Comparison of ENCODE assay signal across 8 cellular contexts in genomic region chr11:67859513-67860156, GRCh38.
DNase-seq lines count a peak whose midpoint lies in the region; ATAC-seq and TF ChIP-seq lines count a peak whose summit lies in the region.
"Not testable (repeated sequence)": the region's sequence is repeated elsewhere in the genome, so short reads cannot be mapped to it uniquely, and the experiment has no call there.

No MANE protein-coding gene starts in this region.

- WGBS in psoas muscle, 3 donors: 70 to 78% (median 74%) methylated on average over 4 of the region's 6 CpGs

- H3K36me3 Mint-ChIP-seq in CD4-positive, alpha-beta memory T cell; activated CD8-positive, alpha-beta T cell treated with anti-CD3 and anti-CD28 coated beads, Interleukin-2, amount 10 ng/mL, durations not matched to agents 7 days and 5 days (ENCODE audit: low read depth); activated naive CD8-positive, alpha-beta T cell treated with anti-CD3 and anti-CD28 coated beads, Interleukin-2, amount 50 U/mL, for 24 hours (ENCODE audit: low read depth): not testable (repeated sequence)

- not testable (repeated sequence) for H3K36me3 ChIP-seq in CD4-positive, alpha-beta memory T cell (ENCODE audit: insufficient read depth, low read length); KMS-11 (ENCODE audit: insufficient read depth); psoas muscle (ENCODE audit: insufficient read depth in 1 of 2, low read depth in 1 of 2)

- DNase-seq in CD4-positive, alpha-beta memory T cell: peak; percentile 53 to 68 (median 61)
- DNase-seq in SIG-M5 treated with dmso at 0.1 percent for 504 hours (lab: John Stamatoyannopoulos, UW; ENCODE audit: unreplicated experiment): peak; percentile 2
- DNase-seq in activated CD8-positive, alpha-beta T cell treated with anti-CD3 and anti-CD28 coated beads, Interleukin-2, amount 10 ng/mL, durations not matched to agents 7 days and 5 days: peak; percentile 59
- DNase-seq in activated naive CD8-positive, alpha-beta T cell treated with anti-CD3 and anti-CD28 coated beads, Interleukin-2, amount 50 U/mL, for 24 hours: peak; percentile 50
- peak; percentile 1 for DNase-seq in globus pallidus (ENCODE audit: low spot score)
- peak in 1 of 2 donors; percentile 11 for DNase-seq in psoas muscle
- DNase-seq in stimulated activated CD8-positive, alpha-beta memory T cell treated with anti-CD3 and anti-CD28 coated beads, Interleukin-2, amount 100 ng/mL, for 48 hours (ENCODE audit: low read depth in 2 of 2): peak; percentile 9 to 28

- ATAC-seq in activated CD8-positive, alpha-beta T cell treated with anti-CD3 and anti-CD28 coated beads, Interleukin-2, amount 10 ng/mL, durations not matched to agents 7 days and 5 days; activated naive CD8-positive, alpha-beta T cell treated with anti-CD3 and anti-CD28 coated beads, Interleukin-2, amount 50 U/mL, for 24 hours; psoas muscle: not testable (repeated sequence)

- not testable (repeated sequence) for H4K20me1 ChIP-seq in KMS-11 (ENCODE audit: insufficient read depth)

- intact Hi-C loops in CD4-positive, alpha-beta memory T cell (cut with micrococcal nuclease); psoas muscle (cut with DNase I): not testable (repeated sequence)

- not testable (repeated sequence) for H3K4me1 ChIP-seq in CD4-positive, alpha-beta memory T cell (ENCODE audit: insufficient read depth, low read length); KMS-11 (ENCODE audit: low read depth, poor library complexity, severe bottlenecking); psoas muscle

- H3K9ac ChIP-seq in KMS-11: not testable (repeated sequence)

- H3K27ac ChIP-seq in CD4-positive, alpha-beta memory T cell (ENCODE audit: low read depth, low read length); KMS-11; psoas muscle: not testable (repeated sequence)

- not testable (repeated sequence) for H2AFZ ChIP-seq in KMS-11 (ENCODE audit: low read depth)

- not testable (repeated sequence) for H3K4me1 Mint-ChIP-seq in CD4-positive, alpha-beta memory T cell; activated CD8-positive, alpha-beta T cell treated with anti-CD3 and anti-CD28 coated beads, Interleukin-2, amount 10 ng/mL, durations not matched to agents 7 days and 5 days (ENCODE audit: low read depth); activated naive CD8-positive, alpha-beta T cell treated with anti-CD3 and anti-CD28 coated beads, Interleukin-2, amount 50 U/mL, for 24 hours

- not testable (repeated sequence) for H3K27ac Mint-ChIP-seq in CD4-positive, alpha-beta memory T cell; activated CD8-positive, alpha-beta T cell treated with anti-CD3 and anti-CD28 coated beads, Interleukin-2, amount 10 ng/mL, durations not matched to agents 7 days and 5 days; activated naive CD8-positive, alpha-beta T cell treated with anti-CD3 and anti-CD28 coated beads, Interleukin-2, amount 50 U/mL, for 24 hours

- not testable (repeated sequence) for H3K4me3 Mint-ChIP-seq in CD4-positive, alpha-beta memory T cell; activated CD8-positive, alpha-beta T cell treated with anti-CD3 and anti-CD28 coated beads, Interleukin-2, amount 10 ng/mL, durations not matched to agents 7 days and 5 days; activated naive CD8-positive, alpha-beta T cell treated with anti-CD3 and anti-CD28 coated beads, Interleukin-2, amount 50 U/mL, for 24 hours

- H3K27me3 Mint-ChIP-seq in CD4-positive, alpha-beta memory T cell: peaks cover 5 to 16% of the 10 kb centered on the region in 2 donors
- peaks cover 10% of the 10 kb centered on the region for H3K27me3 Mint-ChIP-seq in activated CD8-positive, alpha-beta T cell treated with anti-CD3 and anti-CD28 coated beads, Interleukin-2, amount 10 ng/mL, durations not matched to agents 7 days and 5 days (ENCODE audit: low read depth)
- H3K27me3 Mint-ChIP-seq in activated naive CD8-positive, alpha-beta T cell treated with anti-CD3 and anti-CD28 coated beads, Interleukin-2, amount 50 U/mL, for 24 hours: not testable (repeated sequence)

- not testable (repeated sequence) for H3K9me3 Mint-ChIP-seq in CD4-positive, alpha-beta memory T cell; activated CD8-positive, alpha-beta T cell treated with anti-CD3 and anti-CD28 coated beads, Interleukin-2, amount 10 ng/mL, durations not matched to agents 7 days and 5 days (ENCODE audit: insufficient read depth); activated naive CD8-positive, alpha-beta T cell treated with anti-CD3 and anti-CD28 coated beads, Interleukin-2, amount 50 U/mL, for 24 hours

- peak; percentile 54 for TF ChIP-seq CTCF in KMS-11 (conservative IDR thresholded peaks at IDR 0.05; ENCODE audit: low read depth, low read length)
- peak; percentile 14 for TF ChIP-seq CTCF in psoas muscle (IDR thresholded peaks at IDR 0.05)

- H3K9me3 ChIP-seq in CD4-positive, alpha-beta memory T cell (ENCODE audit: control insufficient read depth in 1 of 2, low read length in 2 of 2); psoas muscle: not testable (repeated sequence)

- H3K4me2 ChIP-seq in KMS-11: not testable (repeated sequence)

- CTCF ChIA-PET in CD4-positive, alpha-beta memory T cell (lab: Charles Lee; ENCODE audit: partially characterized antibody): interaction anchor here (0.6 to 2.8 kb wide), 2 partner anchors 26 to 96 kb away, joined by 3 to 13 read pairs; no protein-coding TSS in a partner anchor
- CTCF ChIA-PET in activated CD8-positive, alpha-beta T cell treated with anti-CD3 and anti-CD28 coated beads, Interleukin-2, amount 10 ng/mL, durations not matched to agents 7 days and 5 days (lab: Charles Lee): interaction anchor here (1.3 kb wide), 1 partner anchor 96 kb away, joined by 5 read pairs; no protein-coding TSS in a partner anchor

- POLR2A ChIA-PET in CD4-positive, alpha-beta memory T cell (lab: Charles Lee; ENCODE audit: partially characterized antibody); activated CD8-positive, alpha-beta T cell treated with anti-CD3 and anti-CD28 coated beads, Interleukin-2, amount 10 ng/mL, durations not matched to agents 7 days and 5 days (lab: Charles Lee): not testable (repeated sequence)

- H3K79me2 ChIP-seq in KMS-11 (ENCODE audit: insufficient read depth, low read depth): not testable (repeated sequence)

- H3K27me3 ChIP-seq in CD4-positive, alpha-beta memory T cell (ENCODE audit: insufficient read depth, low read length); KMS-11 (ENCODE audit: insufficient read depth, low read depth); psoas muscle (ENCODE audit: insufficient read depth in 3 of 3, low read length in 2 of 3): not testable (repeated sequence)

- H3K4me3 ChIP-seq in CD4-positive, alpha-beta memory T cell (ENCODE audit: low read length in 2 of 2); KMS-11 (IDR thresholded peaks at IDR 0.05; ENCODE audit: insufficient read depth, low read depth, low read length); psoas muscle: not testable (repeated sequence)
